ENCODE assay signal across 13 cellular contexts in genomic region chr9:77731930-77732329, GRCh38.
DNase-seq lines count a peak whose midpoint lies in the region; ATAC-seq and TF ChIP-seq lines count a peak whose summit lies in the region.
"Had no signal": no experiment of that assay in that cellular context is flagged by ENCODE, and none has a peak within 500 bp of the region (broad histone marks: within the 10 kb centered on the region; RNA-seq: fewer than 3 reads in every experiment).

No MANE protein-coding gene starts in this region.

- H3K4me3 ChIP-seq in gastrocnemius medialis (no peak overlapping the region), heart left ventricle (no peak overlapping the region)
- H3K4me3 ChIP-seq: lower lobe of right lung had no signal

- H3K9me3 ChIP-seq in gastrocnemius medialis = no peaks in the 10 kb centered on the region
- H3K9me3 ChIP-seq in heart left ventricle = no peaks in the 10 kb centered on the region
- H3K9me3 ChIP-seq: lower lobe of right lung had no signal

- H3K9me3 Mint-ChIP-seq in activated naive CD4-positive, alpha-beta T cell treated with anti-CD3 and anti-CD28 coated beads, Interleukin-2, amount 50 U/mL, for 72 hours = peaks cover 0 to 16% of the 10 kb centered on the region in 2 donors

- DNase-seq in NCI-H524 (lab: John Stamatoyannopoulos, UW) = peak; percentile 69 to 88
- DNase-seq in gastrocnemius medialis = peak; percentile 29 to 37
- no peak for DNase-seq in activated naive CD4-positive, alpha-beta T cell treated with anti-CD3 and anti-CD28 coated beads, Interleukin-2, amount 50 U/mL, for 72 hours (ENCODE audit: low spot score in 2 of 2)
- no peak for DNase-seq in central memory CD4-positive, alpha-beta T cell
- DNase-seq in heart left ventricle = no peak
- DNase-seq: amniotic stem cell; effector memory CD4-positive, alpha-beta T cell; lower lobe of right lung; NCI-H2227 treated with DMSO at 0.1 percent for 48 hours; occipital lobe had no signal

- in situ Hi-C loops in gastrocnemius medialis (cut with MboI; ENCODE audit: low sequenced_read_pairs in 4 of 4) = loop anchor here in 1 of 4 donors (25.0 kb wide), 2 partner anchors 270 to 305 kb away; partner anchors contain the start of gene GNAQ

- H3K27ac ChIP-seq in gastrocnemius medialis (peak overlapping the region; percentile 33 to 75 (median 43)), heart left ventricle (no peak overlapping the region)
- H3K27ac ChIP-seq: lower lobe of right lung had no signal

- peaks cover 28 to 32% of the 10 kb centered on the region in 2 donors for H3K4me1 ChIP-seq in gastrocnemius medialis
- H3K4me1 ChIP-seq in heart left ventricle = peaks cover 0 to 15% (median 4%) of the 10 kb centered on the region in 12 donors

- peaks cover 0 to 15% of the 10 kb centered on the region in 2 donors for H3K36me3 ChIP-seq in gastrocnemius medialis
- H3K36me3 ChIP-seq in heart left ventricle = peaks cover 0 to 29% (median 14%) of the 10 kb centered on the region in 9 donors

- ATAC-seq in GM18861 (IDR thresholded peaks at IDR 0.05; ENCODE audit: unreplicated experiment) (peak; percentile 62), HG03442 (IDR thresholded peaks at IDR 0.05; ENCODE audit: unreplicated experiment) (peak; percentile 74), gastrocnemius medialis (peak; percentile 75 to 94), heart left ventricle (no peak)
- ATAC-seq in activated naive CD4-positive, alpha-beta T cell treated with anti-CD3 and anti-CD28 coated beads, Interleukin-2, amount 50 U/mL, for 72 hours = no peak
- ATAC-seq: Right ventricle myocardium inferior had no signal

- H3K27me3 ChIP-seq in gastrocnemius medialis = no peaks in the 10 kb centered on the region
- no peaks in the 10 kb centered on the region for H3K27me3 ChIP-seq in heart left ventricle

- TF ChIP-seq POLR2A in gastrocnemius medialis (IDR thresholded peaks at IDR 0.05) = peak in 1 of 2 donors; percentile 32
- no peak for TF ChIP-seq POLR2A in heart left ventricle (IDR thresholded peaks at IDR 0.05)

- H3K36me3 Mint-ChIP-seq in activated naive CD4-positive, alpha-beta T cell treated with anti-CD3 and anti-CD28 coated beads, Interleukin-2, amount 50 U/mL, for 72 hours = peaks cover 19 to 42% of the 10 kb centered on the region in 2 donors

- intact Hi-C loops in gastrocnemius medialis (cut with DNase I; ENCODE audit: low total_unique reads) (loop anchor here (5.0 kb wide), 1 partner anchor 75 kb away; no protein-coding TSS in a partner anchor), heart left ventricle (cut with DNase I) (no loop called here)

- H3K27ac Mint-ChIP-seq in activated naive CD4-positive, alpha-beta T cell treated with anti-CD3 and anti-CD28 coated beads, Interleukin-2, amount 50 U/mL, for 72 hours = no peak overlapping the region

- 92 to 94% (median 93%) methylated on average over 8 of the region's 8 CpGs for WGBS in heart left ventricle, 4 donors

- TF ChIP-seq CTCF in gastrocnemius medialis (IDR thresholded peaks at IDR 0.05 in 4 of 5, conservative IDR thresholded peaks at IDR 0.05 in 1 of 5) = no peak
- TF ChIP-seq CTCF in heart left ventricle (IDR thresholded peaks at IDR 0.05) = no peak

Comparison
In these comparisons a context has a peak if more than half of its experiments do, and no peak if none do; other contexts are left out.
1. ATAC-seq: peak in GM18861 (single experiment), HG03442 (single experiment) and gastrocnemius medialis (2 of 2); none in activated naive CD4-positive, alpha-beta T cell treated with anti-CD3 and anti-CD28 coated beads, Interleukin-2, amount 50 U/mL, for 72 hours (0 of 2) and heart left ventricle (0 of 4).
2. DNase-seq: peak in NCI-H524 (2 of 2) and gastrocnemius medialis (2 of 2); none in activated naive CD4-positive, alpha-beta T cell treated with anti-CD3 and anti-CD28 coated beads, Interleukin-2, amount 50 U/mL, for 72 hours (0 of 2), central memory CD4-positive, alpha-beta T cell (single experiment) and heart left ventricle (0 of 5).
3. H3K27ac ChIP-seq: peak in gastrocnemius medialis (4 of 4); none in heart left ventricle (0 of 12).